16 cellular contexts compared by ENCODE assay signal in genomic region chr13:98415326-98416070, GRCh38.
"Had no signal": no experiment of that assay in that cellular context is flagged by ENCODE, and none has a peak within 500 bp of the region (broad histone marks: within the 10 kb centered on the region; RNA-seq: fewer than 3 reads in every experiment).

No MANE protein-coding gene starts in this region.

- H3K27ac Mint-ChIP-seq: dendritic cell treated with granulocyte-macrophage colony-stimulating factor and Interleukin-4, amounts not matched to agents 40 ng/mL and 50 ng/mL, for 4 days; effector memory CD8-positive, alpha-beta T cell; naive B cell; stimulated activated naive CD8-positive, alpha-beta T cell treated with anti-CD3 and anti-CD28 coated beads, Interleukin-15, Interleukin-2, amounts not matched to agents 100 ng/mL and 50 ng/mL, for 24 hours; T-cell; WTC11 had no signal

- DNase-seq: activated CD4-positive, alpha-beta T cell treated with anti-CD3 and anti-CD28 coated beads for 48 hours; activated naive CD4-positive, alpha-beta T cell treated with Interleukin-2 at 50 U/mL for 16 hours; central memory CD4-positive, alpha-beta T cell; effector memory CD8-positive, alpha-beta T cell; gastrocnemius medialis; islet precursor cell; midbrain; naive B cell; sigmoid colon; T-cell; T1000 had no signal

- H3K27me3 ChIP-seq: gastrocnemius medialis, sigmoid colon had no signal

- H3K9me3 ChIP-seq: gastrocnemius medialis, sigmoid colon had no signal

- H3K4me1 ChIP-seq: sigmoid colon had no signal

- H3K9me3 Mint-ChIP-seq: stimulated activated naive CD8-positive, alpha-beta T cell treated with anti-CD3 and anti-CD28 coated beads, Interleukin-15, Interleukin-2, amounts not matched to agents 100 ng/mL and 50 ng/mL, for 24 hours; WTC11 had no signal

- H3K4me1 Mint-ChIP-seq: WTC11 had no signal

- ATAC-seq: effector memory CD8-positive, alpha-beta T cell; gastrocnemius medialis; T-cell; WTC11 had no signal

- H3K4me3 Mint-ChIP-seq: dendritic cell treated with granulocyte-macrophage colony-stimulating factor and Interleukin-4, amounts not matched to agents 40 ng/mL and 50 ng/mL, for 4 days; effector memory CD8-positive, alpha-beta T cell; naive B cell; stimulated activated naive CD8-positive, alpha-beta T cell treated with anti-CD3 and anti-CD28 coated beads, Interleukin-15, Interleukin-2, amounts not matched to agents 100 ng/mL and 50 ng/mL, for 24 hours; T-cell; WTC11 had no signal

- H3K36me3 Mint-ChIP-seq: T-cell had no signal

- H3K4me3 ChIP-seq: gastrocnemius medialis, sigmoid colon, SK-N-MC had no signal

- H3K27ac ChIP-seq: epithelial cell of prostate, gastrocnemius medialis, sigmoid colon, SK-N-MC had no signal

- H3K36me3 ChIP-seq: gastrocnemius medialis had no signal
